1 cellular context compared by ENCODE assay signal in the genomic region with DNA sequence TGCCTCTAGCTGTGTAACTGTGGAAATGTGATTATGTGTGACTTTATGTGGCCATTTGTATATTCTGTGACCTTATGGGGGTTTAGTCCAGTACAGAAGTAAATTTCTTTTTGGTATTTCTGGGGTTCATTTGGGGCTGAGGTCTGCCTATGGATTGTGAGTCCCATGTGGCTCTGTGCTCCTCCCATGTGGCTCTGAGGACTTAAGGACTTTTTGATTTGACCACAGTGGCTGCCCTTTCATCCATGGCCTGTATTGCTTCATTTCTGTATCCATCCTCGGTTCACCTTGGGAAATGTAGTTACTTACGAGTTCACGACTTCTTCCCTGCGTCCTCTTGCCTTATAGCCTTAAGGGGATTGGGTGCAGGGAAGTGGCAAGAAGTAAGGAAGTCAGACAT.
TF ChIP-seq lines count a peak whose summit lies in the region.

No MANE protein-coding gene starts in this region.

TF ChIP-seq in SK-N-SH treated with all-trans-retinoic acid at 6 μM for 48 hours, 23 proteins besides CTCF, POLR2A, EP300 and RAD21 (continued from another document):
- TF ChIP-seq, protein P1, sequence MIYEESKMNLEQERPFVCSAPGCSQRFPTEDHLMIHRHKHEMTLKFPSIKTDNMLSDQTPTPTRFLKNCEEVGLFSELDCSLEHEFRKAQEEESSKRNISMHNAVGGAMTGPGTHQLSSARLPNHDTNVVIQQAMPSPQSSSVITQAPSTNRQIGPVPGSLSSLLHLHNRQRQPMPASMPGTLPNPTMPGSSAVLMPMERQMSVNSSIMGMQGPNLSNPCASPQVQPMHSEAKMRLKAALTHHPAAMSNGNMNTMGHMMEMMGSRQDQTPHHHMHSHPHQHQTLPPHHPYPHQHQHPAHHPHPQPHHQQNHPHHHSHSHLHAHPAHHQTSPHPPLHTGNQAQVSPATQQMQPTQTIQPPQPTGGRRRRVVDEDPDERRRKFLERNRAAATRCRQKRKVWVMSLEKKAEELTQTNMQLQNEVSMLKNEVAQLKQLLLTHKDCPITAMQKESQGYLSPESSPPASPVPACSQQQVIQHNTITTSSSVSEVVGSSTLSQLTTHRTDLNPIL (CRISPR knock-in tag; IDR thresholded peaks at IDR 0.05; ENCODE audit: low read depth): no peak
- TF ChIP-seq, protein P2, sequence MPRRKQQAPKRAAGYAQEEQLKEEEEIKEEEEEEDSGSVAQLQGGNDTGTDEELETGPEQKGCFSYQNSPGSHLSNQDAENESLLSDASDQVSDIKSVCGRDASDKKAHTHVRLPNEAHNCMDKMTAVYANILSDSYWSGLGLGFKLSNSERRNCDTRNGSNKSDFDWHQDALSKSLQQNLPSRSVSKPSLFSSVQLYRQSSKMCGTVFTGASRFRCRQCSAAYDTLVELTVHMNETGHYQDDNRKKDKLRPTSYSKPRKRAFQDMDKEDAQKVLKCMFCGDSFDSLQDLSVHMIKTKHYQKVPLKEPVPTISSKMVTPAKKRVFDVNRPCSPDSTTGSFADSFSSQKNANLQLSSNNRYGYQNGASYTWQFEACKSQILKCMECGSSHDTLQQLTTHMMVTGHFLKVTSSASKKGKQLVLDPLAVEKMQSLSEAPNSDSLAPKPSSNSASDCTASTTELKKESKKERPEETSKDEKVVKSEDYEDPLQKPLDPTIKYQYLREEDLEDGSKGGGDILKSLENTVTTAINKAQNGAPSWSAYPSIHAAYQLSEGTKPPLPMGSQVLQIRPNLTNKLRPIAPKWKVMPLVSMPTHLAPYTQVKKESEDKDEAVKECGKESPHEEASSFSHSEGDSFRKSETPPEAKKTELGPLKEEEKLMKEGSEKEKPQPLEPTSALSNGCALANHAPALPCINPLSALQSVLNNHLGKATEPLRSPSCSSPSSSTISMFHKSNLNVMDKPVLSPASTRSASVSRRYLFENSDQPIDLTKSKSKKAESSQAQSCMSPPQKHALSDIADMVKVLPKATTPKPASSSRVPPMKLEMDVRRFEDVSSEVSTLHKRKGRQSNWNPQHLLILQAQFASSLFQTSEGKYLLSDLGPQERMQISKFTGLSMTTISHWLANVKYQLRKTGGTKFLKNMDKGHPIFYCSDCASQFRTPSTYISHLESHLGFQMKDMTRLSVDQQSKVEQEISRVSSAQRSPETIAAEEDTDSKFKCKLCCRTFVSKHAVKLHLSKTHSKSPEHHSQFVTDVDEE (CRISPR knock-in tag; IDR thresholded peaks at IDR 0.05): no peak
- TF ChIP-seq GLIS3 (CRISPR knock-in tag; IDR thresholded peaks at IDR 0.05): no peak
- no peak for TF ChIP-seq TOX (CRISPR knock-in tag; IDR thresholded peaks at IDR 0.05; ENCODE audit: borderline replicate concordance)
- TF ChIP-seq ZNF70 (CRISPR knock-in tag; IDR thresholded peaks at IDR 0.05): no peak
- TF ChIP-seq SNAI2 (CRISPR knock-in tag; IDR thresholded peaks at IDR 0.05): no peak
- TF ChIP-seq, protein P3, sequence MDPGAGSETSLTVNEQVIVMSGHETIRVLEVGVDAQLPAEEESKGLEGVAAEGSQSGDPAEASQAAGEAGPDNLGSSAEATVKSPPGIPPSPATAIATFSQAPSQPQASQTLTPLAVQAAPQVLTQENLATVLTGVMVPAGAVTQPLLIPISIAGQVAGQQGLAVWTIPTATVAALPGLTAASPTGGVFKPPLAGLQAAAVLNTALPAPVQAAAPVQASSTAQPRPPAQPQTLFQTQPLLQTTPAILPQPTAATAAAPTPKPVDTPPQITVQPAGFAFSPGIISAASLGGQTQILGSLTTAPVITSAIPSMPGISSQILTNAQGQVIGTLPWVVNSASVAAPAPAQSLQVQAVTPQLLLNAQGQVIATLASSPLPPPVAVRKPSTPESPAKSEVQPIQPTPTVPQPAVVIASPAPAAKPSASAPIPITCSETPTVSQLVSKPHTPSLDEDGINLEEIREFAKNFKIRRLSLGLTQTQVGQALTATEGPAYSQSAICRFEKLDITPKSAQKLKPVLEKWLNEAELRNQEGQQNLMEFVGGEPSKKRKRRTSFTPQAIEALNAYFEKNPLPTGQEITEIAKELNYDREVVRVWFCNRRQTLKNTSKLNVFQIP (CRISPR knock-in tag; IDR thresholded peaks at IDR 0.05; ENCODE audit: borderline replicate concordance, low read depth): no peak
- TF ChIP-seq ZNF8 (CRISPR knock-in tag; IDR thresholded peaks at IDR 0.05): no peak
- TF ChIP-seq TCF4 (CRISPR knock-in tag; IDR thresholded peaks at IDR 0.05; ENCODE audit: borderline replicate concordance): no peak
